In the genomic region with DNA sequence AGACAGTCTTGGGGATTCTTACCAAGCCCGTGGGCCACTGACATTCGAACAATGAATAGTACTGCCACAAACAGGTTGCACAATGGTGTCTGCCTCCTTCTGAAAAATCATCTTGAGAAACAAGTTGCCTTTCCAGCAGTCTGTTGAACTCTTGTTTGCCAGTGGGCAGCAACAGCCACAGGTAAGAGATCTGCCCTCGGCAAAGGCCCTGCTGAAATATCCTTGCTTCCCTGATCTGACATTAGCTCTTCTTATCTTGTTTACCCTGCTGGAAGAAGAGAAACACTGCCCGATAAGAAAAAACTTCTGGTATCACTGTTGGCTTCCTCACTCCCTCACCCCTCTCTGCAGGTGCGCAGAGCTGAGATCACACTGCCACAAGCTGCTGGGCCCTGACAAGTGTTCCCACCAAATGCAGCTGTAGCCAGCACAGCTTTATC, we compare ENCODE assay signal across 1 cellular context.
TF ChIP-seq lines count a peak whose summit lies in the region.

No MANE protein-coding gene starts in this region.

TF ChIP-seq in IMR-90, 13 proteins besides CTCF, POLR2A, EP300 and RAD21:
- TF ChIP-seq ELK1 (IDR thresholded peaks at IDR 0.05; ENCODE audit: borderline replicate concordance, low read depth, low read length) (no peak), SMC3 (IDR thresholded peaks at IDR 0.05; ENCODE audit: low read depth, low read length) (no peak), FOS (IDR thresholded peaks at IDR 0.05; ENCODE audit: low read depth, low read length) (no peak), MAFK (IDR thresholded peaks at IDR 0.05; ENCODE audit: low read depth, low read length) (no peak), MXI1 (IDR thresholded peaks at IDR 0.05; ENCODE audit: borderline replicate concordance, low read depth, low read length) (no peak), CEBPB (IDR thresholded peaks at IDR 0.05; ENCODE audit: low read depth, low read length) (no peak), MAZ (IDR thresholded peaks at IDR 0.05; ENCODE audit: borderline replicate concordance, low read depth, low read length) (no peak), BHLHE40 (IDR thresholded peaks at IDR 0.05; ENCODE audit: low read depth, low read length) (no peak), NFE2L2 (IDR thresholded peaks at IDR 0.05; ENCODE audit: low read depth, low read length) (no peak), CHD1 (IDR thresholded peaks at IDR 0.05; ENCODE audit: low read depth, low read length) (no peak), RFX5 (IDR thresholded peaks at IDR 0.05; ENCODE audit: low read depth, low read length) (no peak), RCOR1 (IDR thresholded peaks at IDR 0.05; ENCODE audit: insufficient replicate concordance, low read length) (no peak)
- TF ChIP-seq, protein P1, sequence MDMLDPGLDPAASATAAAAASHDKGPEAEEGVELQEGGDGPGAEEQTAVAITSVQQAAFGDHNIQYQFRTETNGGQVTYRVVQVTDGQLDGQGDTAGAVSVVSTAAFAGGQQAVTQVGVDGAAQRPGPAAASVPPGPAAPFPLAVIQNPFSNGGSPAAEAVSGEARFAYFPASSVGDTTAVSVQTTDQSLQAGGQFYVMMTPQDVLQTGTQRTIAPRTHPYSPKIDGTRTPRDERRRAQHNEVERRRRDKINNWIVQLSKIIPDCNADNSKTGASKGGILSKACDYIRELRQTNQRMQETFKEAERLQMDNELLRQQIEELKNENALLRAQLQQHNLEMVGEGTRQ (IDR thresholded peaks at IDR 0.05; ENCODE audit: low read depth, low read length), result no peak
